In genomic region chr17:75249564-75249963, GRCh38 we compare ENCODE assay signal across 11 cellular contexts. TPM values are rescaled to one million over a fixed set of nuclear protein-coding genes. Genes with fewer than 3 reads are reported as not detected.
A peak's percentile ranks its signal among the peaks of the same experiment; 100 is the strongest.
DNase-seq lines count a peak whose midpoint lies in the region; ATAC-seq and TF ChIP-seq lines count a peak whose summit lies in the region.
"Had no signal": no experiment of that assay in that cellular context is flagged by ENCODE, and none has a peak within 500 bp of the region (broad histone marks: within the 10 kb centered on the region; RNA-seq: fewer than 3 reads in every experiment).

No MANE protein-coding gene starts in this region.

- no peak overlapping the region for H3K4me3 ChIP-seq in mammary epithelial cell (replicated peaks in 1 of 3; ENCODE audit: insufficient read depth in 1 of 3, low read depth in 2 of 3, low read length in 3 of 3)
- no peak overlapping the region for H3K4me3 ChIP-seq in RWPE2 (ENCODE audit: severe bottlenecking)
- H3K4me3 ChIP-seq in endodermal cell (ENCODE audit: low read length) = no peak overlapping the region

- H3K36me3 ChIP-seq in mammary epithelial cell (ENCODE audit: insufficient read depth, low read length) (peaks cover 8% of the 10 kb centered on the region), RWPE2 (ENCODE audit: low read depth) (peaks cover 37% of the 10 kb centered on the region), endodermal cell (ENCODE audit: control insufficient read depth, insufficient read depth, low read length) (peaks cover 17% of the 10 kb centered on the region)

- POLR2A ChIA-PET in MCF 10A (lab: Yijun Ruan, JAX) = interaction anchor here (0.6 to 2.9 kb wide), 10 partner anchors 9 to 1941 kb away, joined by 3 to 24 read pairs (median 3); partner anchors contain the start of genes GGA3, MIF4GD and MRPS7

- no peak overlapping the region for H2AFZ ChIP-seq in mammary epithelial cell (ENCODE audit: low read depth, low read length)

- WGBS in mammary epithelial cell (ENCODE audit: low coverage, missing lambda C conversion rate) = 96% methylated on average over 4 of the region's 4 CpGs
- WGBS in endodermal cell (ENCODE audit: insufficient coverage in 1 of 2, insufficient read length in 1 of 2), 2 experiments = 91 to 92% methylated on average over 3 to 4 of the region's 4 CpGs

- CTCF ChIA-PET in MCF 10A (lab: Yijun Ruan, JAX) (interaction anchor here (1.2 to 1.6 kb wide), 2 partner anchors 10 to 11 kb away, joined by 3 to 9 read pairs; no protein-coding TSS in a partner anchor), mammary epithelial cell (lab: Charles Lee; ENCODE audit: low non-redundant PET) (no interaction called here)

- intact Hi-C loops in MCF 10A (cut with micrococcal nuclease) (no loop called here), mammary epithelial cell (cut with micrococcal nuclease) (no loop called here)

- no peak for DNase-seq in MCF 10A (ENCODE audit: unreplicated experiment)
- no peak for DNase-seq in mammary epithelial cell
- no peak for DNase-seq in RWPE2 (ENCODE audit: low spot score)
- DNase-seq in endodermal cell = no peak
- no peak for DNase-seq in stimulated activated naive B cell treated with anti-CD40 and anti-IgM and Interleukin-4, amounts not matched to agents 10 μg/mL and 1 μg/mL and 100 μg/mL, for 72 hours
- DNase-seq in DMS53 (lab: John Stamatoyannopoulos, UW) = no peak
- no peak for DNase-seq in activated CD4-positive, CD25-positive, alpha-beta regulatory T cell treated with anti-CD3 and anti-CD28 coated beads, Interleukin-2, amount 50 U/mL, for 72 hours
- DNase-seq: cerebellar nuclear complex, NCI-H1048 had no signal

- H3K79me2 ChIP-seq in mammary epithelial cell (ENCODE audit: insufficient read depth, low read length) = peaks cover 50% of the 10 kb centered on the region

- H3K4me3 Mint-ChIP-seq in MCF 10A (ENCODE audit: unreplicated experiment) = no peak overlapping the region
- no peak overlapping the region for H3K4me3 Mint-ChIP-seq in endodermal cell
- peak overlapping the region; percentile 78 to 83 for H3K4me3 Mint-ChIP-seq in stimulated activated naive B cell treated with anti-CD40 and anti-IgM and Interleukin-4, amounts not matched to agents 10 μg/mL and 1 μg/mL and 100 μg/mL, for 72 hours

- H3K27ac Mint-ChIP-seq in MCF 10A (ENCODE audit: low read depth, unreplicated experiment) (peak overlapping the region; percentile 93), endodermal cell (peak overlapping the region; percentile 5)
- H3K27ac Mint-ChIP-seq in stimulated activated naive B cell treated with anti-CD40 and anti-IgM and Interleukin-4, amounts not matched to agents 10 μg/mL and 1 μg/mL and 100 μg/mL, for 72 hours = peak overlapping the region; percentile 98

- peaks cover 51% of the 10 kb centered on the region for H3K36me3 Mint-ChIP-seq in MCF 10A (ENCODE audit: insufficient read depth, unreplicated experiment)
- H3K36me3 Mint-ChIP-seq in endodermal cell (ENCODE audit: low read depth) = peaks cover 43% of the 10 kb centered on the region
- peaks cover 22 to 49% of the 10 kb centered on the region in 2 donors for H3K36me3 Mint-ChIP-seq in stimulated activated naive B cell treated with anti-CD40 and anti-IgM and Interleukin-4, amounts not matched to agents 10 μg/mL and 1 μg/mL and 100 μg/mL, for 72 hours

- dilution Hi-C loops in mammary epithelial cell (cut with HindIII; ENCODE audit: low sequenced_read_pairs) = no loop called here

- H3K9me3 ChIP-seq in mammary epithelial cell (replicated peaks; ENCODE audit: insufficient read depth, low read length) (no peaks in the 10 kb centered on the region), RWPE2 (ENCODE audit: severe bottlenecking) (no peaks in the 10 kb centered on the region), endodermal cell (ENCODE audit: control insufficient read depth, low read length) (no peaks in the 10 kb centered on the region)
- H3K9me3 ChIP-seq: neutrophil had no signal

- BruUV-seq in MCF 10A (replicated peaks; lab: Mats Ljungman, UMichigan) = no TSS peak
- BruUV-seq in mammary epithelial cell (replicated peaks; lab: Mats Ljungman, UMichigan) = no TSS peak

- H3K9ac ChIP-seq in mammary epithelial cell (ENCODE audit: insufficient read depth, low read length) = no peak overlapping the region
- H3K9ac ChIP-seq in endodermal cell (ENCODE audit: extremely low read depth, low read length, poor library complexity, severe bottlenecking) = no peak overlapping the region

- H3K27me3 ChIP-seq in mammary epithelial cell (ENCODE audit: insufficient read depth, low read length) (no peaks in the 10 kb centered on the region), RWPE2 (ENCODE audit: insufficient read depth, poor library complexity, severe bottlenecking) (no peaks in the 10 kb centered on the region), endodermal cell (ENCODE audit: control insufficient read depth, insufficient read depth, low read length, poor library complexity, severe bottlenecking) (no peaks in the 10 kb centered on the region)
- H3K27me3 ChIP-seq: neutrophil had no signal

- no peak for TF ChIP-seq CTCF in MCF 10A (IDR thresholded peaks at IDR 0.05; ENCODE audit: unreplicated experiment)
- TF ChIP-seq CTCF in mammary epithelial cell (conservative IDR thresholded peaks at IDR 0.05 in 1 of 2, IDR thresholded peaks at IDR 0.05 in 1 of 2; ENCODE audit: extremely low read depth in 1 of 2, insufficient read depth in 1 of 2, low read depth in 1 of 2, low read length in 2 of 2) = no peak
- TF ChIP-seq CTCF in RWPE2 (IDR thresholded peaks at IDR 0.05; ENCODE audit: poor library complexity, severe bottlenecking) = no peak
- no peak for TF ChIP-seq CTCF in endodermal cell (conservative IDR thresholded peaks at IDR 0.05)

- no peak overlapping the region for H3K4me2 ChIP-seq in mammary epithelial cell (ENCODE audit: insufficient read depth, low read depth, low read length)

- in situ Hi-C loops in mammary epithelial cell (cut with MboI; ENCODE audit: low sequenced_read_pairs in 2 of 2) = no loop called here

- H3K4me1 ChIP-seq in mammary epithelial cell (ENCODE audit: insufficient read depth, low read length) = peaks cover 5% of the 10 kb centered on the region
- peaks cover 14% of the 10 kb centered on the region for H3K4me1 ChIP-seq in RWPE2 (ENCODE audit: insufficient read depth, poor library complexity, severe bottlenecking)
- H3K4me1 ChIP-seq in endodermal cell (ENCODE audit: control insufficient read depth, insufficient read depth, low read length) = no peaks in the 10 kb centered on the region

- no peaks in the 10 kb centered on the region for H3K9me3 Mint-ChIP-seq in MCF 10A (ENCODE audit: unreplicated experiment)
- peaks cover 14% of the 10 kb centered on the region for H3K9me3 Mint-ChIP-seq in endodermal cell
- no peaks in the 10 kb centered on the region for H3K9me3 Mint-ChIP-seq in stimulated activated naive B cell treated with anti-CD40 and anti-IgM and Interleukin-4, amounts not matched to agents 10 μg/mL and 1 μg/mL and 100 μg/mL, for 72 hours

- no peaks in the 10 kb centered on the region for H4K20me1 ChIP-seq in mammary epithelial cell (ENCODE audit: insufficient read depth, low read length)

- H3K27me3 Mint-ChIP-seq in MCF 10A (ENCODE audit: insufficient read depth, unreplicated experiment) (no peaks in the 10 kb centered on the region), endodermal cell (ENCODE audit: insufficient read depth) (no peaks in the 10 kb centered on the region)
- no peaks in the 10 kb centered on the region for H3K27me3 Mint-ChIP-seq in stimulated activated naive B cell treated with anti-CD40 and anti-IgM and Interleukin-4, amounts not matched to agents 10 μg/mL and 1 μg/mL and 100 μg/mL, for 72 hours

- H3K4me1 Mint-ChIP-seq in MCF 10A (ENCODE audit: insufficient read depth, unreplicated experiment) (peaks cover 22% of the 10 kb centered on the region), endodermal cell (peaks cover 38% of the 10 kb centered on the region)
- H3K4me1 Mint-ChIP-seq in stimulated activated naive B cell treated with anti-CD40 and anti-IgM and Interleukin-4, amounts not matched to agents 10 μg/mL and 1 μg/mL and 100 μg/mL, for 72 hours = peaks cover 61 to 83% of the 10 kb centered on the region in 2 donors

- ATAC-seq in RWPE2 (ENCODE audit: low read depth) (no peak; the same call in 2 of the 3 replicates), GM21576 (IDR thresholded peaks at IDR 0.05; ENCODE audit: unreplicated experiment) (no peak)
- peak; percentile 24 to 40 for ATAC-seq in stimulated activated naive B cell treated with anti-CD40 and anti-IgM and Interleukin-4, amounts not matched to agents 10 μg/mL and 1 μg/mL and 100 μg/mL, for 72 hours (replicated peaks)

- H3K27ac ChIP-seq in mammary epithelial cell (ENCODE audit: insufficient read depth, low read depth, low read length) (no peak overlapping the region), RWPE2 (ENCODE audit: poor library complexity, severe bottlenecking) (peak overlapping the region; percentile 11), endodermal cell (ENCODE audit: low read depth, low read length) (no peak overlapping the region)

RNA-seq across cellular contexts. Expression of gene GGA3, which starts 11.8 kb away (rescaled TPM):
- total RNA-seq in MCF 10A (2022) (32.7 and 39.5 TPM in 2 replicates), mammary epithelial cell (10 to 100 TPM in 1 of 2 donors, 1 to 10 TPM in 1; 9.7 to 30.9 TPM), endodermal cell (10 to 100 TPM; 64.9 to 73.2 TPM)
- 20.2 TPM for polyA plus RNA-seq in mammary epithelial cell
- polyA minus RNA-seq in mammary epithelial cell = 21.6 TPM
- 53.1 TPM for polyA plus RNA-seq in endodermal cell (2013, experiment 1 of 2)
- polyA plus RNA-seq in endodermal cell (2013, experiment 2 of 2) = 41.4 TPM

RNA-seq across cellular contexts. Expression of gene MRPS7, which starts 12.1 kb away (rescaled TPM):
- total RNA-seq in MCF 10A (2022) = 73.9 and 75.0 TPM in 2 replicates
- total RNA-seq in mammary epithelial cell = 10 to 100 TPM; 36.0 to 55.5 TPM
- polyA plus RNA-seq in mammary epithelial cell = 77.7 TPM
- polyA minus RNA-seq in mammary epithelial cell = 122 TPM
- 10 to 100 TPM; 81.0 to 82.5 TPM for total RNA-seq in endodermal cell
- 93.0 TPM for polyA plus RNA-seq in endodermal cell (2013, experiment 1 of 2)
- polyA plus RNA-seq in endodermal cell (2013, experiment 2 of 2) = 81.6 TPM

RNA-seq across cellular contexts. Expression of gene MIF4GD, which starts 21.5 kb away (rescaled TPM):
- total RNA-seq in MCF 10A (2022) = 23.3 and 29.6 TPM in 2 replicates
- total RNA-seq in mammary epithelial cell = 10 to 100 TPM in 1 of 2 donors, 1 to 10 TPM in 1; 9.7 to 14.6 TPM
- 21.0 TPM for polyA plus RNA-seq in mammary epithelial cell
- polyA minus RNA-seq in mammary epithelial cell = 10.6 TPM
- 10 to 100 TPM; 17.9 to 28.6 TPM for total RNA-seq in endodermal cell
- 22.2 TPM for polyA plus RNA-seq in endodermal cell (2013, experiment 1 of 2)
- 20.2 TPM for polyA plus RNA-seq in endodermal cell (2013, experiment 2 of 2)

RNA-seq across cellular contexts. Expression of gene SLC25A19, which starts 39.7 kb away (rescaled TPM):
- total RNA-seq in MCF 10A (2022) = 14.8 and 22.6 TPM in 2 replicates
- 10 to 100 TPM in 1 of 2 donors, 1 to 10 TPM in 1; 4.5 to 12.1 TPM for total RNA-seq in mammary epithelial cell
- polyA plus RNA-seq in mammary epithelial cell = 14.8 TPM
- 30.3 TPM for polyA minus RNA-seq in mammary epithelial cell
- 10 to 100 TPM; 10.6 to 10.7 TPM for total RNA-seq in endodermal cell
- polyA plus RNA-seq in endodermal cell (2013, experiment 1 of 2) = 7.9 TPM
- polyA plus RNA-seq in endodermal cell (2013, experiment 2 of 2) = 6.2 TPM

RNA-seq across cellular contexts. Expression of gene NUP85, which starts 44.1 kb away (rescaled TPM):
- 42.3 and 49.2 TPM in 2 replicates for total RNA-seq in MCF 10A (2022)
- 10 to 100 TPM; 28.2 to 60.8 TPM for total RNA-seq in mammary epithelial cell
- 75.8 TPM for polyA plus RNA-seq in mammary epithelial cell
- polyA minus RNA-seq in mammary epithelial cell = 144 TPM
- total RNA-seq in endodermal cell = 100 to 1,000 TPM; 105 to 117 TPM
- polyA plus RNA-seq in endodermal cell (2013, experiment 1 of 2) = 61.6 TPM
- polyA plus RNA-seq in endodermal cell (2013, experiment 2 of 2) = 57.0 TPM

Comparison
In these comparisons a context has a peak if more than half of its experiments do, and no peak if none do; other contexts are left out.
1. H3K27ac Mint-ChIP-seq: peak in every context shown above with its lines; median percentile 98 in stimulated activated naive B cell treated with anti-CD40 and anti-IgM and Interleukin-4, amounts not matched to agents 10 μg/mL and 1 μg/mL and 100 μg/mL, for 72 hours; 93 in MCF 10A; 5 in endodermal cell.
2. H3K4me3 Mint-ChIP-seq: peak in stimulated activated naive B cell treated with anti-CD40 and anti-IgM and Interleukin-4, amounts not matched to agents 10 μg/mL and 1 μg/mL and 100 μg/mL, for 72 hours (2 of 2); none in MCF 10A (single experiment) and endodermal cell (single experiment).
3. ATAC-seq: peak in stimulated activated naive B cell treated with anti-CD40 and anti-IgM and Interleukin-4, amounts not matched to agents 10 μg/mL and 1 μg/mL and 100 μg/mL, for 72 hours (2 of 2); none in RWPE2 (single experiment) and GM21576 (single experiment).